28 cellular contexts compared by ENCODE assay signal in genomic region chr11:74895340-74896116, GRCh38.
"Had no signal": no experiment of that assay in that cellular context is flagged by ENCODE, and none has a peak within 500 bp of the region (broad histone marks: within the 10 kb centered on the region; RNA-seq: fewer than 3 reads in every experiment).

No MANE protein-coding gene starts in this region.

- H3K27me3 ChIP-seq: breast epithelium, esophagus squamous epithelium, ovary, suprapubic skin, tibial artery had no signal

- H3K4me3 ChIP-seq: breast epithelium, esophagus squamous epithelium, ovary, prostate gland, suprapubic skin, tibial artery had no signal

- H3K36me3 ChIP-seq: breast epithelium, ovary, prostate gland had no signal

- H3K27ac Mint-ChIP-seq: activated CD4-positive, alpha-beta memory T cell treated with anti-CD3 and anti-CD28 coated beads, Interleukin-2, amount 10 ng/mL, durations not matched to agents 7 days and 5 days; activated CD4-positive, alpha-beta T cell treated with anti-CD3 and anti-CD28 coated beads, Interleukin-2, amount 10 ng/mL, durations not matched to agents 24 days and 14 days; activated naive CD4-positive, alpha-beta T cell treated with anti-CD3 and anti-CD28 coated beads, Interleukin-2, amount 50 U/mL, for 72 hours; activated T-helper 17 cell treated with anti-CD3 and anti-CD28 coated beads, Interleukin-2, amount 50 U/mL, for 72 hours; mesothelial cell of epicardium; nephron progenitor cell; T-helper 1 cell treated with Interleukin-12 subunit alpha and Interleukin-12 subunit beta and Interleukin-4 antibody, amounts not matched to agents 30 μg/mL and 1 μg/mL, for 36 hours had no signal

- H3K4me1 Mint-ChIP-seq: activated CD4-positive, alpha-beta memory T cell treated with anti-CD3 and anti-CD28 coated beads, Interleukin-2, amount 10 ng/mL, durations not matched to agents 7 days and 5 days; activated CD4-positive, alpha-beta T cell treated with anti-CD3 and anti-CD28 coated beads, Interleukin-2, amount 10 ng/mL, durations not matched to agents 24 days and 14 days; mesothelial cell of epicardium; nephron progenitor cell had no signal

- ATAC-seq: activated CD4-positive, CD25-positive, alpha-beta regulatory T cell treated with anti-CD3 and anti-CD28 coated beads, Interleukin-2, amount 50 U/mL, for 24 hours; activated naive CD4-positive, alpha-beta T cell treated with anti-CD3 and anti-CD28 coated beads, Interleukin-2, amount 50 U/mL, for 72 hours; activated T-cell treated with anti-CD3 and anti-CD28 coated beads, Interleukin-2, amount 50 U/mL, for 4 hours; activated T-helper 17 cell treated with anti-CD3 and anti-CD28 coated beads, Interleukin-2, amount 50 U/mL, for 72 hours had no signal

- H3K27me3 Mint-ChIP-seq: activated CD4-positive, alpha-beta memory T cell treated with anti-CD3 and anti-CD28 coated beads, Interleukin-2, amount 10 ng/mL, durations not matched to agents 7 days and 5 days; activated CD4-positive, alpha-beta T cell treated with anti-CD3 and anti-CD28 coated beads, Interleukin-2, amount 10 ng/mL, durations not matched to agents 24 days and 14 days; activated T-helper 17 cell treated with anti-CD3 and anti-CD28 coated beads, Interleukin-2, amount 50 U/mL, for 72 hours; naive B cell had no signal

- DNase-seq: activated CD4-positive, alpha-beta memory T cell treated with anti-CD3 and anti-CD28 coated beads, Interleukin-2, amount 10 ng/mL, durations not matched to agents 7 days and 5 days; activated CD4-positive, alpha-beta T cell treated with anti-CD3 and anti-CD28 coated beads, Interleukin-2, amount 10 ng/mL, durations not matched to agents 24 days and 14 days; activated naive CD4-positive, alpha-beta T cell; activated T-cell treated with anti-CD3 and anti-CD28 coated beads, Interleukin-2, amount 50 U/mL, for 4 hours; dermis blood vessel endothelial cell; effector CD4-positive, alpha-beta T cell; esophagus squamous epithelium; glutamatergic neuron; hippocampal formation; naive B cell; nephron progenitor cell; ovary; stimulated activated CD4-positive, alpha-beta T cell treated with anti-CD3 and anti-CD28 coated beads, Interleukin-15, amount 100 ng/mL, for 24 hours; stimulated activated CD4-positive, alpha-beta T cell treated with anti-CD3 and anti-CD28 coated beads, Interleukin-2, amount 100 ng/mL, for 24 hours; stimulated activated naive CD4-positive, alpha-beta T cell; SW 1271; T-helper 9 cell; tibial artery; WERI-Rb-1 had no signal

- H3K4me1 ChIP-seq: breast epithelium, esophagus squamous epithelium, prostate gland, suprapubic skin, tibial artery had no signal

- H3K27ac ChIP-seq: breast epithelium, epithelial cell of prostate, esophagus squamous epithelium, ovary, prostate gland, suprapubic skin, tibial artery, WERI-Rb-1 had no signal

- H3K9me3 ChIP-seq: ovary, prostate gland, suprapubic skin had no signal

- H3K4me3 Mint-ChIP-seq: activated CD4-positive, alpha-beta memory T cell treated with anti-CD3 and anti-CD28 coated beads, Interleukin-2, amount 10 ng/mL, durations not matched to agents 7 days and 5 days; activated CD4-positive, alpha-beta T cell treated with anti-CD3 and anti-CD28 coated beads, Interleukin-2, amount 10 ng/mL, durations not matched to agents 24 days and 14 days; activated T-cell treated with anti-CD3 and anti-CD28 coated beads, Interleukin-2, amount 50 U/mL, for 4 hours; activated T-helper 17 cell treated with anti-CD3 and anti-CD28 coated beads, Interleukin-2, amount 50 U/mL, for 72 hours; mesothelial cell of epicardium; nephron progenitor cell; T-helper 1 cell treated with Interleukin-12 subunit alpha and Interleukin-12 subunit beta and Interleukin-4 antibody, amounts not matched to agents 30 μg/mL and 1 μg/mL, for 36 hours had no signal
